In the genomic region with DNA sequence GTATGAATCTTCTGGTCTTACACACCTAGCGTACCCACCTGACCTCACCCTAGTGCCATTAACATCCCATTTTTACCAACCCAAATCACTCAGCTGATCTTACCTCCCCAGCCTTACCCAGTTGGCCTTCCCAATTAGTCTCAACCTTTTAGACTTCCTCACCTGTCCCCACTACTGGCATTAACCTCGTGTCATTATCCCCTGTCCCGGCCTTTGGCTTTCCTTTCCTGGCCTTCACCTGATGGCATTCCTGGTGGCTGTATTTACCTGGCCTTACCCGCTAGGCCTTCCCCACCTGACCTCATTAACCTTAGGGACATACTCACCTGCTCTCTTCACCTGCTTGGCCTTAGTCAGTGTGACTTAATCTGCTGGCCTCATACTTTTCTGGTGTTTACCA, we compare ENCODE assay signal across 23 cellular contexts.
A peak's percentile ranks its signal among the peaks of the same experiment; 100 is the strongest.
DNase-seq lines count a peak whose midpoint lies in the region; ATAC-seq, FAIRE-seq and TF ChIP-seq lines count a peak whose summit lies in the region.
"Had no signal": no experiment of that assay in that cellular context is flagged by ENCODE, and none has a peak within 500 bp of the region (broad histone marks: within the 10 kb centered on the region; RNA-seq: fewer than 3 reads in every experiment).

No MANE protein-coding gene starts in this region.

- H2BK12ac ChIP-seq in H1 (ENCODE audit: low read depth, low read length) = no peak overlapping the region

- H4K5ac ChIP-seq in H1 (ENCODE audit: insufficient read length, low read depth, low read length) = no peak overlapping the region

- H2BK5ac ChIP-seq in H1 (ENCODE audit: low read depth, low read length) = no peak overlapping the region

- FAIRE-seq in H1 (lab: Jason Lieb, UNC) = no peak
- no peak for FAIRE-seq in D721Med (lab: Jason Lieb, UNC)
- FAIRE-seq: A549, G401.6, GM12892, GM18507, GM19239 had no signal

- H3K9me3 Mint-ChIP-seq in CD8-positive, alpha-beta memory T cell = peaks cover 0 to 2% (median 0%) of the 10 kb centered on the region in 5 donors
- H3K9me3 Mint-ChIP-seq: CD4-positive, alpha-beta T cell; CD8-positive, alpha-beta T cell had no signal

- TF ChIP-seq POLR2A in H1 (IDR thresholded peaks at IDR 0.05; ENCODE audit: control extremely low read depth in 1 of 2, low read depth in 2 of 2, low read length in 2 of 2) = no peak

- no peak overlapping the region for H4K91ac ChIP-seq in H1 (replicated peaks; ENCODE audit: insufficient read length, low read length)

- H3K4me1 ChIP-seq in left ventricle myocardium inferior = no peaks in the 10 kb centered on the region
- H3K4me1 ChIP-seq in H1 (replicated peaks in 1 of 4; ENCODE audit: control insufficient read depth in 3 of 4, insufficient read depth in 4 of 4, low read length in 3 of 4) = no peaks in the 10 kb centered on the region
- H3K4me1 ChIP-seq in CD8-positive, alpha-beta memory T cell (ENCODE audit: insufficient read depth, low read length) = no peaks in the 10 kb centered on the region
- H3K4me1 ChIP-seq: A549 had no signal

- no peak overlapping the region for H2BK20ac ChIP-seq in H1 (ENCODE audit: low read length)

- ATAC-seq in esophagus mucosa (peak; percentile 31), left lobe of liver (no peak)
- ATAC-seq: A549; CD8-positive, alpha-beta T cell had no signal

- no peaks in the 10 kb centered on the region for H3K27me3 ChIP-seq in left ventricle myocardium inferior (ENCODE audit: low read depth)
- H3K27me3 ChIP-seq in H1 (replicated peaks in 1 of 4; ENCODE audit: control insufficient read depth in 3 of 4, extremely low read depth in 1 of 4, insufficient read depth in 3 of 4, low read length in 3 of 4) = no peaks in the 10 kb centered on the region
- no peaks in the 10 kb centered on the region for H3K27me3 ChIP-seq in CD8-positive, alpha-beta memory T cell (ENCODE audit: insufficient read depth, low read length, poor library complexity, severe bottlenecking)
- H3K27me3 ChIP-seq: BLaER1 treated with 17β-estradiol and CSF1 and Interleukin-3, amounts not matched to agents 10 nM and 100 nM had no signal

- H3K27ac ChIP-seq in left ventricle myocardium inferior (replicated peaks) (no peak overlapping the region), H1 (ENCODE audit: low read depth, low read length) (no peak overlapping the region)
- no peak overlapping the region for H3K27ac ChIP-seq in CD8-positive, alpha-beta memory T cell (ENCODE audit: low read depth, low read length)
- H3K27ac ChIP-seq: 22Rv1; A549; BLaER1 treated with 17β-estradiol and CSF1 and Interleukin-3, amounts not matched to agents 10 nM and 100 nM; C4-2B had no signal

- no peak overlapping the region for H3K4me3 Mint-ChIP-seq in CD8-positive, alpha-beta memory T cell
- H3K4me3 Mint-ChIP-seq: B cell; CD4-positive, alpha-beta T cell; CD8-positive, alpha-beta T cell had no signal

- no peaks in the 10 kb centered on the region for H3K9me3 ChIP-seq in left ventricle myocardium inferior (replicated peaks)
- H3K9me3 ChIP-seq in H1 (ENCODE audit: insufficient read depth in 2 of 2, low read depth in 1 of 2, low read length in 1 of 2) = no peaks in the 10 kb centered on the region
- H3K9me3 ChIP-seq in CD8-positive, alpha-beta memory T cell (ENCODE audit: low read length) = no peaks in the 10 kb centered on the region
- H3K9me3 ChIP-seq: A549; BLaER1 treated with 17β-estradiol and CSF1 and Interleukin-3, amounts not matched to agents 10 nM and 100 nM had no signal

- DNase-seq in cardiac septum (ENCODE audit: low spot score) (peak; percentile 56), left ventricle myocardium inferior (no peak), H1 (ENCODE audit: low read depth in 1 of 2, low spot score in 2 of 2) (no peak), left lobe of liver (ENCODE audit: low spot score) (peak; percentile 10), D721Med (ENCODE audit: insufficient read length, low spot score) (no peak), globus pallidus (ENCODE audit: low spot score) (no peak)
- no peak for DNase-seq in CD8-positive, alpha-beta memory T cell
- DNase-seq: AML-193; CD4-positive, alpha-beta T cell; CD8-positive, alpha-beta T cell; COR-L47; DMS79 treated with DMSO at 0.1 percent for 48 hours; GF-D8 had no signal

- H3K14ac ChIP-seq in H1 (ENCODE audit: insufficient read length) = no peak overlapping the region

- TF ChIP-seq EP300 in H1 (IDR thresholded peaks at IDR 0.05; ENCODE audit: borderline replicate concordance in 1 of 2, low read depth in 2 of 2, low read length in 2 of 2) = no peak

- H3K4me1 Mint-ChIP-seq in CD8-positive, alpha-beta memory T cell = no peaks in the 10 kb centered on the region
- H3K4me1 Mint-ChIP-seq: B cell had no signal

- H3K36me3 ChIP-seq in left ventricle myocardium inferior (no peaks in the 10 kb centered on the region), H1 (ENCODE audit: control insufficient read depth in 2 of 4, insufficient read depth in 4 of 4, low read length in 3 of 4) (no peaks in the 10 kb centered on the region)
- H3K36me3 ChIP-seq in CD8-positive, alpha-beta memory T cell (ENCODE audit: insufficient read depth, low read length) = no peaks in the 10 kb centered on the region
- H3K36me3 ChIP-seq: BLaER1 treated with 17β-estradiol and CSF1 and Interleukin-3, amounts not matched to agents 10 nM and 100 nM had no signal

- no peaks in the 10 kb centered on the region for H4K20me1 ChIP-seq in H1 (replicated peaks in 1 of 2; ENCODE audit: control insufficient read depth in 1 of 2, insufficient read depth in 2 of 2, low read length in 2 of 2)
- H4K20me1 ChIP-seq: BLaER1 treated with 17β-estradiol and CSF1 and Interleukin-3, amounts not matched to agents 10 nM and 100 nM had no signal

- 0 out of 2 replicates have a peak overlapping the region, but pooled peaks have one; percentile 0 for H2AK5ac ChIP-seq in H1 (ENCODE audit: low read depth, low read length)

- no peak overlapping the region for H3K56ac ChIP-seq in H1 (replicated peaks; ENCODE audit: insufficient read length, low read depth, low read length)

- no peak overlapping the region for H3K18ac ChIP-seq in H1 (ENCODE audit: extremely low read depth, low read length)

- TF ChIP-seq CTCF in left ventricle myocardium inferior (IDR thresholded peaks at IDR 0.05; ENCODE audit: borderline replicate concordance) = no peak
- TF ChIP-seq CTCF in H1 (IDR thresholded peaks at IDR 0.05; ENCODE audit: control extremely low read depth in 1 of 3, insufficient read depth in 1 of 3, low read depth in 1 of 3, low read length in 3 of 3) = no peak
- no peak for TF ChIP-seq CTCF in D721Med (IDR thresholded peaks at IDR 0.05; ENCODE audit: insufficient read depth, missing control alignments)

- no peaks in the 10 kb centered on the region for H3K36me3 Mint-ChIP-seq in CD8-positive, alpha-beta memory T cell
- H3K36me3 Mint-ChIP-seq: CD8-positive, alpha-beta T cell had no signal

- H2BK15ac ChIP-seq in H1 (ENCODE audit: low read length) = no peak overlapping the region

- no peak overlapping the region for H3K23ac ChIP-seq in H1 (ENCODE audit: insufficient read length)

- intact Hi-C loops in cardiac septum (cut with DNase I) = no loop called here
- intact Hi-C loops in left ventricle myocardium inferior (cut with micrococcal nuclease) = no loop called here

- no peak overlapping the region for H3K4me3 ChIP-seq in left ventricle myocardium inferior
- H3K4me3 ChIP-seq in H1 (ENCODE audit: extremely low read depth in 1 of 4, insufficient read depth in 2 of 4, low read depth in 3 of 4, low read length in 4 of 4) = no peak overlapping the region
- H3K4me3 ChIP-seq in CD8-positive, alpha-beta memory T cell (ENCODE audit: low read length) = no peak overlapping the region
- H3K4me3 ChIP-seq: A549; BLaER1 treated with 17β-estradiol and CSF1 and Interleukin-3, amounts not matched to agents 10 nM and 100 nM had no signal

- no peak overlapping the region for H3K9ac ChIP-seq in H1 (replicated peaks in 1 of 4; ENCODE audit: extremely low read depth in 1 of 4, low read depth in 3 of 4, low read length in 3 of 4)
- H3K9ac ChIP-seq: BLaER1 treated with 17β-estradiol and CSF1 and Interleukin-3, amounts not matched to agents 10 nM and 100 nM had no signal

- no peaks in the 10 kb centered on the region for H3K23me2 ChIP-seq in H1 (ENCODE audit: low read depth, low read length)

- H3K27ac Mint-ChIP-seq in CD8-positive, alpha-beta memory T cell = no peak overlapping the region
- H3K27ac Mint-ChIP-seq: B cell; CD4-positive, alpha-beta T cell; CD8-positive, alpha-beta T cell had no signal

- no peak overlapping the region for H3K4me2 ChIP-seq in H1 (ENCODE audit: insufficient read depth in 1 of 2, low read depth in 2 of 2, low read length in 2 of 2)
- H3K4me2 ChIP-seq: A549; BLaER1 treated with 17β-estradiol and CSF1 and Interleukin-3, amounts not matched to agents 10 nM and 100 nM had no signal

- no peak overlapping the region for H4K8ac ChIP-seq in H1 (ENCODE audit: extremely low read depth, insufficient read depth, low read length)

- no peak for TF ChIP-seq RAD21 in H1 (IDR thresholded peaks at IDR 0.05 in 1 of 2, conservative IDR thresholded peaks at IDR 0.05 in 1 of 2; ENCODE audit: low read depth in 2 of 2, low read length in 2 of 2)

- no peaks in the 10 kb centered on the region for H3K27me3 Mint-ChIP-seq in CD8-positive, alpha-beta memory T cell
- H3K27me3 Mint-ChIP-seq: B cell; CD4-positive, alpha-beta T cell had no signal

- POLR2A ChIA-PET in H1 (lab: Charles Lee; ENCODE audit: partially characterized antibody) = no interaction called here
- POLR2A ChIA-PET in CD8-positive, alpha-beta memory T cell (lab: Charles Lee) = no interaction called here

- no peak overlapping the region for H2AFZ ChIP-seq in H1 (ENCODE audit: low read length)

- CTCF ChIA-PET in H1 (lab: Charles Lee; ENCODE audit: partially characterized antibody) = no interaction called here
- CTCF ChIA-PET in CD8-positive, alpha-beta memory T cell (lab: Charles Lee) = no interaction called here

- no peaks in the 10 kb centered on the region for H3K79me1 ChIP-seq in H1 (ENCODE audit: low read depth, low read length)

- H3K79me2 ChIP-seq in H1 (ENCODE audit: control insufficient read depth in 1 of 2, insufficient read depth in 2 of 2, low read length in 2 of 2) = no peaks in the 10 kb centered on the region

- WGBS in H1 (ENCODE audit: extremely low coverage in 1 of 2, insufficient coverage in 1 of 2, insufficient read length in 1 of 2, insufficient replicate concordance in 2 of 2, low coverage in 1 of 2, low lambda C conversion rate in 2 of 2, missing lambda C conversion rate in 1 of 2), 2 experiments = 79% methylated on average over 4 of the region's 4 CpGs; no CpG with 5 or more reads in 1 of the 2 experiments

- H3K4ac ChIP-seq in H1 (replicated peaks; ENCODE audit: insufficient read length, low read depth, low read length) = no peak overlapping the region

- no peak overlapping the region for H2BK120ac ChIP-seq in H1 (replicated peaks; ENCODE audit: low read depth, low read length)

Comparison
In these comparisons a context has a peak if more than half of its experiments do, and no peak if none do; other contexts are left out.
1. DNase-seq: peak in cardiac septum (single experiment) and left lobe of liver (single experiment); none in left ventricle myocardium inferior (single experiment), H1 (0 of 2), D721Med (single experiment), globus pallidus (single experiment) and CD8-positive, alpha-beta memory T cell (0 of 5).